ENCODE assay signal across 17 cellular contexts in the genomic region with DNA sequence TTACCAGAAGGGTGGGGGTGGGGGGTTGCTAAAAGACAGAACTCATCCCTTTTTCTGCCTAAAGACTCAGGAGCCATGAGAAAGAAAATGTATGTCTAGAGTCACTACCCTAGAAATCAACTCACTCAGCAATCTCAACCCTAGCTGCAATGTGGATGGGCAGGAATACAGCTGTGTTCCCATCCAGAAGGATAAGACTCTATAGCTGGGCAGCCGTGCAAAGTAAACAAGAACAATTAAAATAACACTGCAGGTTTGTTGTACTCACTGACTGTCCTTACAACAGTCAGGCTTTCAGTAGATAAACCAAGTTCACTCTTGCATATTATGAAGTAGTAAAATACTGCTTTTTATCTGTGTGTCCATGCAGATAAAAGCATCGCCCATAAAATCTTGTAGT.
DNase-seq lines count a peak whose midpoint lies in the region; ATAC-seq and TF ChIP-seq lines count a peak whose summit lies in the region.
"Had no signal": no experiment of that assay in that cellular context is flagged by ENCODE, and none has a peak within 500 bp of the region (broad histone marks: within the 10 kb centered on the region; RNA-seq: fewer than 3 reads in every experiment).

No MANE protein-coding gene starts in this region.

- H3K4ac ChIP-seq in mesenchymal stem cell (ENCODE audit: low read depth in 1 of 2, low read length in 2 of 2) = no peak overlapping the region

- H3K9ac ChIP-seq in parathyroid adenoma (no peak overlapping the region), mesenchymal stem cell (ENCODE audit: low read length) (no peak overlapping the region)

- H3K4me2 ChIP-seq in parathyroid adenoma (ENCODE audit: low read length) (peak overlapping the region; percentile 19), mesenchymal stem cell (ENCODE audit: low read length, poor library complexity, severe bottlenecking) (no peak overlapping the region)
- H3K4me2 ChIP-seq: A549, GM23338 had no signal

- no peak overlapping the region for H2AK5ac ChIP-seq in mesenchymal stem cell (ENCODE audit: low read length, severe bottlenecking)

- H3K79me1 ChIP-seq in mesenchymal stem cell (replicated peaks; ENCODE audit: low read length, poor library complexity, severe bottlenecking) = peaks cover 8% of the 10 kb centered on the region

- H3K36me3 ChIP-seq in right atrium auricular region (peaks cover 38% of the 10 kb centered on the region), parathyroid adenoma (ENCODE audit: control insufficient read depth, insufficient read depth, low read length) (no peaks in the 10 kb centered on the region), mesenchymal stem cell (ENCODE audit: control insufficient read depth in 1 of 2, insufficient read depth in 2 of 2, low read depth in 1 of 2, low read length in 2 of 2) (peaks cover 11 to 79% of the 10 kb centered on the region in 2 experiments)

- no peak overlapping the region for H3K23ac ChIP-seq in mesenchymal stem cell (ENCODE audit: low read length in 2 of 2)

- no peak overlapping the region for H2BK120ac ChIP-seq in mesenchymal stem cell (ENCODE audit: low read depth, low read length)

- H2BK5ac ChIP-seq in mesenchymal stem cell (ENCODE audit: low read depth, low read length, poor library complexity, severe bottlenecking) = no peak overlapping the region

- H3K27me3 ChIP-seq in right atrium auricular region (no peaks in the 10 kb centered on the region), right cardiac atrium (ENCODE audit: control insufficient read depth, insufficient read depth) (no peaks in the 10 kb centered on the region), parathyroid adenoma (ENCODE audit: control insufficient read depth, insufficient read depth, low read length) (no peaks in the 10 kb centered on the region), mesenchymal stem cell (ENCODE audit: control insufficient read depth in 1 of 2, insufficient read depth in 1 of 2, low read length in 2 of 2) (no peaks in the 10 kb centered on the region)

- no peak overlapping the region for H2AFZ ChIP-seq in parathyroid adenoma
- no peak overlapping the region for H2AFZ ChIP-seq in mesenchymal stem cell (ENCODE audit: low read depth, low read length)
- H2AFZ ChIP-seq: GM23338 had no signal

- H3K27ac ChIP-seq in right atrium auricular region (no peak overlapping the region), right cardiac atrium (ENCODE audit: low read length) (no peak overlapping the region), parathyroid adenoma (no peak overlapping the region), mesenchymal stem cell (ENCODE audit: low read length, poor library complexity, severe bottlenecking) (no peak overlapping the region)
- H3K27ac ChIP-seq: A549, C4-2B had no signal

- intact Hi-C loops in left ventricle myocardium superior (cut with micrococcal nuclease) = no loop called here
- intact Hi-C loops in right cardiac atrium (cut with DNase I) = loop anchor here in 1 of 4 donors (10.0 kb wide), 1 partner anchor 62 kb away; no protein-coding TSS in a partner anchor

- H2BK12ac ChIP-seq in mesenchymal stem cell (ENCODE audit: low read length in 2 of 2) = no peak overlapping the region

- H3K79me2 ChIP-seq in parathyroid adenoma = no peaks in the 10 kb centered on the region

- H3K4me1 ChIP-seq in right atrium auricular region = no peaks in the 10 kb centered on the region
- H3K4me1 ChIP-seq in right cardiac atrium (ENCODE audit: control insufficient read depth, insufficient read depth, low read length) = no peaks in the 10 kb centered on the region
- peaks cover 6% of the 10 kb centered on the region for H3K4me1 ChIP-seq in parathyroid adenoma
- H3K4me1 ChIP-seq in mesenchymal stem cell (ENCODE audit: control insufficient read depth, insufficient read depth, low read depth, low read length) = no peaks in the 10 kb centered on the region
- H3K4me1 ChIP-seq: A549 had no signal

- H4K8ac ChIP-seq in mesenchymal stem cell (ENCODE audit: low read length) = no peak overlapping the region

- H3K18ac ChIP-seq in mesenchymal stem cell (ENCODE audit: low read depth in 1 of 2, low read length in 2 of 2) = no peak overlapping the region

- H2BK15ac ChIP-seq in mesenchymal stem cell (ENCODE audit: low read depth, poor library complexity, severe bottlenecking) = no peak overlapping the region

- H4K91ac ChIP-seq in mesenchymal stem cell (ENCODE audit: low read length) = no peak overlapping the region

- no peaks in the 10 kb centered on the region for H3K9me3 ChIP-seq in right atrium auricular region
- H3K9me3 ChIP-seq in right cardiac atrium (ENCODE audit: control insufficient read depth, low read length) = no peaks in the 10 kb centered on the region
- no peaks in the 10 kb centered on the region for H3K9me3 ChIP-seq in parathyroid adenoma (ENCODE audit: control insufficient read depth, low read length)
- no peaks in the 10 kb centered on the region for H3K9me3 ChIP-seq in mesenchymal stem cell (ENCODE audit: control insufficient read depth, low read length)
- H3K9me3 ChIP-seq: A549 had no signal

- TF ChIP-seq CTCF in right atrium auricular region (IDR thresholded peaks at IDR 0.05) (no peak), parathyroid adenoma (IDR thresholded peaks at IDR 0.05) (no peak)

- DNase-seq in left ventricle myocardium superior (no peak), right atrium auricular region (ENCODE audit: low spot score) (no peak), right cardiac atrium (no peak), NCI-H748 treated with DMSO at 0.1 percent for 48 hours (lab: John Stamatoyannopoulos, UW) (no peak), mesenchymal stem cell (no peak)
- DNase-seq: AML-193; Calu3; CD4-positive, alpha-beta memory T cell; DMS79 treated with DMSO at 0.1 percent for 48 hours; GF-D8; HCEC 1CT; IMR-90 had no signal

- WGBS in right cardiac atrium = 54% methylated on average over 2 of the region's 2 CpGs
- WGBS in mesenchymal stem cell = 71% methylated on average over 2 of the region's 2 CpGs

- no peak overlapping the region for H3K14ac ChIP-seq in mesenchymal stem cell (ENCODE audit: low read length in 2 of 2)

- peak; percentile 59 for ATAC-seq in left ventricle myocardium superior
- ATAC-seq in right cardiac atrium = peak; percentile 34 to 65
- ATAC-seq in HG02852 (IDR thresholded peaks at IDR 0.05; ENCODE audit: unreplicated experiment) = no peak
- ATAC-seq: A549, GM23338 had no signal

- H3K4me3 ChIP-seq in right atrium auricular region = no peak overlapping the region
- H3K4me3 ChIP-seq in right cardiac atrium (ENCODE audit: low read length) = no peak overlapping the region
- H3K4me3 ChIP-seq in parathyroid adenoma (ENCODE audit: low read depth, low read length) = no peak overlapping the region
- no peak overlapping the region for H3K4me3 ChIP-seq in mesenchymal stem cell (ENCODE audit: insufficient read depth in 1 of 2, low read depth in 1 of 2, low read length in 2 of 2)
- H3K4me3 ChIP-seq: A549, GM23338 had no signal
